In the genomic region with DNA sequence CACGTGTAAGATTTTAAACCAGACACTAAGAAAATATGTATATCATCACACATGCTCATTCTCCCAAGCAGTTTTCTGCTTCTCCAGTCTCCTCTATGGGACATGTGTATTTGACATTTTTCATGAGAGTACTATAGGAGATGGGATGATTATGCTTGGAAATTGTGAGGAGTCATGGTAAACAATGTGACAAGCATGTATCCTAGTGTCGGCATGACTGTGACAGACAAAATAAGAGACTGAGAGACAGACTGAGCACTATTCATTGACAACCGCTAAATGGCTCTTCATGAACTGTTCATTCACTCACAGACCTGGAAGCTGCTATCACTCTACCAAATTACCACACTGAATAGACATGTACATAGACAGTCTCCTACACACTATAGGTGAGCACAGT, we compare ENCODE assay signal across 4 cellular contexts.
"Had no signal": no experiment of that assay in that cellular context is flagged by ENCODE, and none has a peak within 500 bp of the region (broad histone marks: within the 10 kb centered on the region; RNA-seq: fewer than 3 reads in every experiment).

No MANE protein-coding gene starts in this region.

- DNase-seq: KBM-7 had no signal

- ATAC-seq: HepG2, K562 had no signal

- H3K27ac ChIP-seq: HL-60 had no signal

- H3K4me3 ChIP-seq: K562 had no signal
